In genomic region chr12:131075611-131076010, GRCh38 we compare ENCODE assay signal across 25 cellular contexts.
DNase-seq lines count a peak whose midpoint lies in the region; ATAC-seq, FAIRE-seq and TF ChIP-seq lines count a peak whose summit lies in the region.
"Had no signal": no experiment of that assay in that cellular context is flagged by ENCODE, and none has a peak within 500 bp of the region (broad histone marks: within the 10 kb centered on the region; RNA-seq: fewer than 3 reads in every experiment).

No MANE protein-coding gene starts in this region.

- peak; percentile 7 for DNase-seq in activated CD8-positive, alpha-beta memory T cell treated with anti-CD3 and anti-CD28 coated beads, Interleukin-2, amount 50 U/mL, for 4 hours
- DNase-seq in activated CD8-positive, alpha-beta memory T cell treated with anti-CD3 and anti-CD28 coated beads, Interleukin-2, amount 10 ng/mL, durations not matched to agents 7 days and 5 days = no peak
- DNase-seq in GM13976 (ENCODE audit: low spot score) (peak; percentile 18), kidney (peak; percentile 46), tibial nerve (ENCODE audit: low spot score in 2 of 2) (peak in 1 of 2 donors; percentile 6), NCI-H524 (lab: John Stamatoyannopoulos, UW) (no peak)
- DNase-seq in stimulated activated effector memory CD8-positive, alpha-beta T cell treated with anti-CD3 and anti-CD28 coated beads, Interleukin-12 subunit alpha, Interleukin-12 subunit beta, amount 100 ng/mL, for 72 hours (ENCODE audit: low spot score in 2 of 2) = no peak
- DNase-seq in activated T-helper 1 cell treated with anti-CD3 and anti-CD28 coated beads, Interleukin-12 subunit alpha, Interleukin-12 subunit beta, Interleukin-2, Interleukin-4 antibody, amounts not matched to agents 30 ng/mL and 10 ng/mL and 1 ng/mL, durations not matched to agents 14 hours and 24 hours and 36 hours (ENCODE audit: low spot score) = no peak
- DNase-seq: ACHN; CD8-positive, alpha-beta memory T cell; NCI-H1105; NCI-H146; NCI-H2029; NCI-H2227 treated with DMSO at 0.1 percent for 48 hours; NCI-H510A; NCI-H748 treated with DMSO at 0.1 percent for 48 hours; PC-9 had no signal

- no peak for TF ChIP-seq EP300 in tibial nerve (IDR thresholded peaks at IDR 0.05)

- H3K9ac ChIP-seq in kidney (ENCODE audit: low read length in 2 of 2) = no peak overlapping the region

- no peak for TF ChIP-seq POLR2A in tibial nerve (IDR thresholded peaks at IDR 0.05)

- H3K4me3 ChIP-seq in kidney (ENCODE audit: low read length in 2 of 2) (no peak overlapping the region), tibial nerve (no peak overlapping the region)
- H3K4me3 ChIP-seq: PC-9 had no signal

- no peak for TF ChIP-seq CTCF in GM13976 (IDR thresholded peaks at IDR 0.05; ENCODE audit: borderline replicate concordance, control extremely low read depth, extremely low read depth, insufficient read depth, missing control alignments)
- TF ChIP-seq CTCF in kidney (IDR thresholded peaks at IDR 0.05; ENCODE audit: borderline replicate concordance, extremely low read depth, insufficient read depth) = no peak
- no peak for TF ChIP-seq CTCF in tibial nerve (IDR thresholded peaks at IDR 0.05)

- no peaks in the 10 kb centered on the region for H3K4me1 ChIP-seq in kidney (ENCODE audit: control insufficient read depth in 1 of 2, insufficient read depth in 1 of 2, low read depth in 1 of 2, low read length in 2 of 2)
- peaks cover 0 to 22% (median 0%) of the 10 kb centered on the region in 4 donors for H3K4me1 ChIP-seq in tibial nerve

- H3K9me3 ChIP-seq in kidney (ENCODE audit: control insufficient read depth in 1 of 2, low read length in 2 of 2) (peaks cover 0 to 2% of the 10 kb centered on the region in 2 donors), tibial nerve (peaks cover 0 to 13% (median 0%) of the 10 kb centered on the region in 4 donors)

- H3K27ac ChIP-seq in kidney (ENCODE audit: low read depth in 2 of 2, low read length in 2 of 2) (no peak overlapping the region), tibial nerve (peak overlapping the region; percentile 34 to 88 (median 68))
- H3K27ac ChIP-seq: 22Rv1, C4-2B, PC-9, RWPE1 had no signal

- H3K36me3 Mint-ChIP-seq in activated CD8-positive, alpha-beta memory T cell treated with anti-CD3 and anti-CD28 coated beads, Interleukin-2, amount 10 ng/mL, durations not matched to agents 7 days and 5 days = no peaks in the 10 kb centered on the region
- no peaks in the 10 kb centered on the region for H3K36me3 Mint-ChIP-seq in stimulated activated effector memory CD8-positive, alpha-beta T cell treated with anti-CD3 and anti-CD28 coated beads, Interleukin-12 subunit alpha, Interleukin-12 subunit beta, amount 100 ng/mL, for 72 hours
- H3K36me3 Mint-ChIP-seq in activated T-helper 1 cell treated with anti-CD3 and anti-CD28 coated beads, Interleukin-12 subunit alpha, Interleukin-12 subunit beta, Interleukin-2, Interleukin-4 antibody, amounts not matched to agents 30 ng/mL and 10 ng/mL and 1 ng/mL, durations not matched to agents 14 hours and 24 hours and 36 hours (ENCODE audit: low read depth) = no peaks in the 10 kb centered on the region
- H3K36me3 Mint-ChIP-seq: CD8-positive, alpha-beta memory T cell; IgD-negative memory B cell had no signal

- CTCF ChIA-PET in activated CD8-positive, alpha-beta memory T cell treated with anti-CD3 and anti-CD28 coated beads, Interleukin-2, amount 10 ng/mL, durations not matched to agents 7 days and 5 days (lab: Charles Lee) = no interaction called here

- FAIRE-seq in kidney (lab: Jason Lieb, UNC) = no peak
- FAIRE-seq: G401.6, GM12892, GM18507, H1 had no signal

- H3K4me1 Mint-ChIP-seq in activated CD8-positive, alpha-beta memory T cell treated with anti-CD3 and anti-CD28 coated beads, Interleukin-2, amount 10 ng/mL, durations not matched to agents 7 days and 5 days = no peaks in the 10 kb centered on the region
- H3K4me1 Mint-ChIP-seq in stimulated activated effector memory CD8-positive, alpha-beta T cell treated with anti-CD3 and anti-CD28 coated beads, Interleukin-12 subunit alpha, Interleukin-12 subunit beta, amount 100 ng/mL, for 72 hours = no peaks in the 10 kb centered on the region
- H3K4me1 Mint-ChIP-seq in activated T-helper 1 cell treated with anti-CD3 and anti-CD28 coated beads, Interleukin-12 subunit alpha, Interleukin-12 subunit beta, Interleukin-2, Interleukin-4 antibody, amounts not matched to agents 30 ng/mL and 10 ng/mL and 1 ng/mL, durations not matched to agents 14 hours and 24 hours and 36 hours (ENCODE audit: low read depth) = no peaks in the 10 kb centered on the region
- H3K4me1 Mint-ChIP-seq: CD8-positive, alpha-beta memory T cell; IgD-negative memory B cell had no signal

- H3K4me3 Mint-ChIP-seq in activated CD8-positive, alpha-beta memory T cell treated with anti-CD3 and anti-CD28 coated beads, Interleukin-2, amount 10 ng/mL, durations not matched to agents 7 days and 5 days = no peak overlapping the region
- no peak overlapping the region for H3K4me3 Mint-ChIP-seq in stimulated activated effector memory CD8-positive, alpha-beta T cell treated with anti-CD3 and anti-CD28 coated beads, Interleukin-12 subunit alpha, Interleukin-12 subunit beta, amount 100 ng/mL, for 72 hours
- no peak overlapping the region for H3K4me3 Mint-ChIP-seq in activated T-helper 1 cell treated with anti-CD3 and anti-CD28 coated beads, Interleukin-12 subunit alpha, Interleukin-12 subunit beta, Interleukin-2, Interleukin-4 antibody, amounts not matched to agents 30 ng/mL and 10 ng/mL and 1 ng/mL, durations not matched to agents 14 hours and 24 hours and 36 hours
- H3K4me3 Mint-ChIP-seq: CD8-positive, alpha-beta memory T cell; IgD-negative memory B cell had no signal

- WGBS in tibial nerve, 2 donors = 63 to 69% methylated on average over 8 of the region's 8 CpGs

- H3K27me3 Mint-ChIP-seq in activated CD8-positive, alpha-beta memory T cell treated with anti-CD3 and anti-CD28 coated beads, Interleukin-2, amount 10 ng/mL, durations not matched to agents 7 days and 5 days = peaks cover 8% of the 10 kb centered on the region
- no peaks in the 10 kb centered on the region for H3K27me3 Mint-ChIP-seq in activated T-helper 1 cell treated with anti-CD3 and anti-CD28 coated beads, Interleukin-12 subunit alpha, Interleukin-12 subunit beta, Interleukin-2, Interleukin-4 antibody, amounts not matched to agents 30 ng/mL and 10 ng/mL and 1 ng/mL, durations not matched to agents 14 hours and 24 hours and 36 hours (ENCODE audit: insufficient read depth)
- H3K27me3 Mint-ChIP-seq: IgD-negative memory B cell had no signal

- H3K36me3 ChIP-seq in kidney (ENCODE audit: control insufficient read depth in 1 of 2, insufficient read depth in 2 of 2, low read length in 2 of 2) = no peaks in the 10 kb centered on the region
- peaks cover 0 to 10% (median 0%) of the 10 kb centered on the region in 3 donors for H3K36me3 ChIP-seq in tibial nerve

- no peak overlapping the region for H3K27ac Mint-ChIP-seq in activated CD8-positive, alpha-beta memory T cell treated with anti-CD3 and anti-CD28 coated beads, Interleukin-2, amount 10 ng/mL, durations not matched to agents 7 days and 5 days
- no peak overlapping the region for H3K27ac Mint-ChIP-seq in stimulated activated effector memory CD8-positive, alpha-beta T cell treated with anti-CD3 and anti-CD28 coated beads, Interleukin-12 subunit alpha, Interleukin-12 subunit beta, amount 100 ng/mL, for 72 hours
- no peak overlapping the region for H3K27ac Mint-ChIP-seq in activated T-helper 1 cell treated with anti-CD3 and anti-CD28 coated beads, Interleukin-12 subunit alpha, Interleukin-12 subunit beta, Interleukin-2, Interleukin-4 antibody, amounts not matched to agents 30 ng/mL and 10 ng/mL and 1 ng/mL, durations not matched to agents 14 hours and 24 hours and 36 hours
- H3K27ac Mint-ChIP-seq: CD8-positive, alpha-beta memory T cell had no signal

- in situ Hi-C loops in GM13976 (cut with MboI; ENCODE audit: low sequenced_read_pairs, unreplicated experiment) = no loop called here

- intact Hi-C loops in kidney (cut with DNase I) = no loop called here
- intact Hi-C loops in activated T-helper 1 cell treated with anti-CD3 and anti-CD28 coated beads, Interleukin-12 subunit alpha, Interleukin-12 subunit beta, Interleukin-2, Interleukin-4 antibody, amounts not matched to agents 30 ng/mL and 10 ng/mL and 1 ng/mL, durations not matched to agents 14 hours and 24 hours and 36 hours (cut with micrococcal nuclease) = no loop called here

- H3K9me3 Mint-ChIP-seq in activated CD8-positive, alpha-beta memory T cell treated with anti-CD3 and anti-CD28 coated beads, Interleukin-2, amount 10 ng/mL, durations not matched to agents 7 days and 5 days (ENCODE audit: low read depth) = no peaks in the 10 kb centered on the region
- H3K9me3 Mint-ChIP-seq in stimulated activated effector memory CD8-positive, alpha-beta T cell treated with anti-CD3 and anti-CD28 coated beads, Interleukin-12 subunit alpha, Interleukin-12 subunit beta, amount 100 ng/mL, for 72 hours = no peaks in the 10 kb centered on the region
- H3K9me3 Mint-ChIP-seq in activated T-helper 1 cell treated with anti-CD3 and anti-CD28 coated beads, Interleukin-12 subunit alpha, Interleukin-12 subunit beta, Interleukin-2, Interleukin-4 antibody, amounts not matched to agents 30 ng/mL and 10 ng/mL and 1 ng/mL, durations not matched to agents 14 hours and 24 hours and 36 hours = no peaks in the 10 kb centered on the region
- H3K9me3 Mint-ChIP-seq: IgD-negative memory B cell had no signal

- no peaks in the 10 kb centered on the region for H3K27me3 ChIP-seq in tibial nerve

- no peak for ATAC-seq in activated CD8-positive, alpha-beta memory T cell treated with anti-CD3 and anti-CD28 coated beads, Interleukin-2, amount 10 ng/mL, durations not matched to agents 7 days and 5 days
- no peak for ATAC-seq in stimulated activated effector memory CD8-positive, alpha-beta T cell treated with anti-CD3 and anti-CD28 coated beads, Interleukin-12 subunit alpha, Interleukin-12 subunit beta, amount 100 ng/mL, for 72 hours

Comparison
In these comparisons a context has a peak if more than half of its experiments do, and no peak if none do; other contexts are left out.
1. DNase-seq: peak in activated CD8-positive, alpha-beta memory T cell treated with anti-CD3 and anti-CD28 coated beads, Interleukin-2, amount 50 U/mL, for 4 hours (single experiment), GM13976 (single experiment) and kidney (single experiment); none in activated CD8-positive, alpha-beta memory T cell treated with anti-CD3 and anti-CD28 coated beads, Interleukin-2, amount 10 ng/mL, durations not matched to agents 7 days and 5 days (single experiment), NCI-H524 (0 of 2), stimulated activated effector memory CD8-positive, alpha-beta T cell treated with anti-CD3 and anti-CD28 coated beads, Interleukin-12 subunit alpha, Interleukin-12 subunit beta, amount 100 ng/mL, for 72 hours (0 of 2) and activated T-helper 1 cell treated with anti-CD3 and anti-CD28 coated beads, Interleukin-12 subunit alpha, Interleukin-12 subunit beta, Interleukin-2, Interleukin-4 antibody, amounts not matched to agents 30 ng/mL and 10 ng/mL and 1 ng/mL, durations not matched to agents 14 hours and 24 hours and 36 hours (single experiment).
2. H3K27ac ChIP-seq: peak in tibial nerve (4 of 4); none in kidney (0 of 2).